29 cellular contexts compared by ENCODE assay signal in genomic region chr12:48036818-48037217, GRCh38. TPM values are rescaled to one million over a fixed set of nuclear protein-coding genes. Genes with fewer than 3 reads are reported as not detected.
DNase-seq lines count a peak whose midpoint lies in the region; ATAC-seq and TF ChIP-seq lines count a peak whose summit lies in the region.
"Had no signal": no experiment of that assay in that cellular context is flagged by ENCODE, and none has a peak within 500 bp of the region (broad histone marks: within the 10 kb centered on the region; RNA-seq: fewer than 3 reads in every experiment).

No MANE protein-coding gene starts in this region.

- no peak for DNase-seq in cardiac muscle cell (ENCODE audit: low read depth in 1 of 2, low spot score in 1 of 2)
- DNase-seq in Right ventricle myocardium superior: no peak
- no peak for DNase-seq in mesothelial cell of epicardium (ENCODE audit: low spot score in 2 of 2, unreplicated experiment in 2 of 2)
- no peak for DNase-seq in type B pancreatic cell (ENCODE audit: extremely low spot score, unreplicated experiment)
- no peak for DNase-seq in NAMALWA (ENCODE audit: low spot score)
- DNase-seq: activated B cell treated with CpG ODN at 0.5 μM for 24 hours; activated naive CD4-positive, alpha-beta T cell treated with anti-CD3 and anti-CD28 coated beads, Interleukin-2, amount 10 ng/mL, durations not matched to agents 7 days and 5 days; DMS79 treated with DMSO at 0.1 percent for 48 hours; effector CD8-positive, alpha-beta T cell; erythroblast; heart left ventricle; HFFc6; left cardiac atrium; naive B cell; NCI-H1092 treated with DMSO at 0.1 percent for 48 hours; NCI-H1930; NCI-H526; PC-9; stimulated activated CD4-positive, alpha-beta T cell treated with anti-CD3 and anti-CD28 coated beads, Interleukin-2, amount 100 ng/mL, for 24 hours had no signal

- H3K27ac Mint-ChIP-seq in mesothelial cell of epicardium (peak overlapping the region; percentile 91), type B pancreatic cell (peak overlapping the region; percentile 81)
- H3K27ac Mint-ChIP-seq: activated B cell treated with CpG ODN at 0.5 μM for 24 hours; activated naive CD4-positive, alpha-beta T cell treated with anti-CD3 and anti-CD28 coated beads, Interleukin-2, amount 10 ng/mL, durations not matched to agents 7 days and 5 days; activated T-helper 1 cell treated with anti-CD3 and anti-CD28 coated beads, Interleukin-12 subunit alpha, Interleukin-12 subunit beta, Interleukin-2, Interleukin-4 antibody, amounts not matched to agents 30 ng/mL and 10 ng/mL and 1 ng/mL, durations not matched to agents 14 hours and 24 hours and 36 hours; HFFc6 had no signal

- H3K9me3 ChIP-seq in cardiac muscle cell (ENCODE audit: low read depth) (no peaks in the 10 kb centered on the region), ectodermal cell (ENCODE audit: control insufficient read depth, low read length) (no peaks in the 10 kb centered on the region)
- H3K9me3 ChIP-seq: heart left ventricle, ovary had no signal

- no peaks in the 10 kb centered on the region for H3K27me3 Mint-ChIP-seq in mesothelial cell of epicardium (ENCODE audit: low read depth)
- no peaks in the 10 kb centered on the region for H3K27me3 Mint-ChIP-seq in type B pancreatic cell
- H3K27me3 Mint-ChIP-seq: activated B cell treated with CpG ODN at 0.5 μM for 24 hours, naive B cell had no signal

- peak overlapping the region; percentile 98 for H3K27ac ChIP-seq in cardiac muscle cell
- H3K27ac ChIP-seq in ectodermal cell (ENCODE audit: insufficient read depth, low read depth, low read length, poor library complexity, severe bottlenecking): peak overlapping the region; percentile 31
- H3K27ac ChIP-seq: 22Rv1, brain microvascular endothelial cell, C4-2B, heart left ventricle, ovary, PC-9 had no signal

- no peak for TF ChIP-seq CTCF in cardiac muscle cell (IDR thresholded peaks at IDR 0.05; ENCODE audit: low read depth, low read length)
- TF ChIP-seq CTCF in mesothelial cell of epicardium (IDR thresholded peaks at IDR 0.05; ENCODE audit: unreplicated experiment): no peak
- TF ChIP-seq CTCF in type B pancreatic cell (conservative IDR thresholded peaks at IDR 0.05): no peak

- peaks cover 17% of the 10 kb centered on the region for H3K4me1 Mint-ChIP-seq in mesothelial cell of epicardium
- peaks cover 26% of the 10 kb centered on the region for H3K4me1 Mint-ChIP-seq in type B pancreatic cell (ENCODE audit: unreplicated experiment)

- H3K9me3 Mint-ChIP-seq in mesothelial cell of epicardium: no peaks in the 10 kb centered on the region
- peaks cover 7% of the 10 kb centered on the region for H3K9me3 Mint-ChIP-seq in type B pancreatic cell
- H3K9me3 Mint-ChIP-seq: activated B cell treated with CpG ODN at 0.5 μM for 24 hours; activated naive CD4-positive, alpha-beta T cell treated with anti-CD3 and anti-CD28 coated beads, Interleukin-2, amount 10 ng/mL, durations not matched to agents 7 days and 5 days; activated T-helper 1 cell treated with anti-CD3 and anti-CD28 coated beads, Interleukin-12 subunit alpha, Interleukin-12 subunit beta, Interleukin-2, Interleukin-4 antibody, amounts not matched to agents 30 ng/mL and 10 ng/mL and 1 ng/mL, durations not matched to agents 14 hours and 24 hours and 36 hours; HFFc6; naive B cell had no signal

- WGBS in ectodermal cell, 2 experiments: 88% methylated on average over 4 of the region's 4 CpGs

- H3K4me3 Mint-ChIP-seq in mesothelial cell of epicardium (no peak overlapping the region), type B pancreatic cell (peak overlapping the region; percentile 53)
- H3K4me3 Mint-ChIP-seq: activated B cell treated with CpG ODN at 0.5 μM for 24 hours; activated naive CD4-positive, alpha-beta T cell treated with anti-CD3 and anti-CD28 coated beads, Interleukin-2, amount 10 ng/mL, durations not matched to agents 7 days and 5 days; activated T-helper 1 cell treated with anti-CD3 and anti-CD28 coated beads, Interleukin-12 subunit alpha, Interleukin-12 subunit beta, Interleukin-2, Interleukin-4 antibody, amounts not matched to agents 30 ng/mL and 10 ng/mL and 1 ng/mL, durations not matched to agents 14 hours and 24 hours and 36 hours had no signal

- H3K36me3 ChIP-seq in cardiac muscle cell: no peaks in the 10 kb centered on the region
- H3K36me3 ChIP-seq in ectodermal cell (ENCODE audit: control insufficient read depth, insufficient read depth, low read length): no peaks in the 10 kb centered on the region
- H3K36me3 ChIP-seq: brain microvascular endothelial cell, heart left ventricle, ovary had no signal

- no peaks in the 10 kb centered on the region for H3K36me3 Mint-ChIP-seq in mesothelial cell of epicardium
- H3K36me3 Mint-ChIP-seq in type B pancreatic cell: no peaks in the 10 kb centered on the region
- H3K36me3 Mint-ChIP-seq: activated naive CD4-positive, alpha-beta T cell treated with anti-CD3 and anti-CD28 coated beads, Interleukin-2, amount 10 ng/mL, durations not matched to agents 7 days and 5 days; naive B cell had no signal

- H3K4me3 ChIP-seq in cardiac muscle cell (no peak overlapping the region), ectodermal cell (ENCODE audit: insufficient read depth, low read depth, low read length) (no peak overlapping the region)
- H3K4me3 ChIP-seq: heart left ventricle, ovary, PC-9 had no signal

- H3K4me1 ChIP-seq in cardiac muscle cell (ENCODE audit: low read depth) (peaks cover 23% of the 10 kb centered on the region), ectodermal cell (ENCODE audit: control insufficient read depth, insufficient read depth, low read length) (peaks cover 25% of the 10 kb centered on the region)

- ATAC-seq in Right ventricle myocardium superior (ENCODE audit: poor library complexity) (no peak), esophagus mucosa (no peak), GM21447 (IDR thresholded peaks at IDR 0.05; ENCODE audit: unreplicated experiment) (no peak)
- ATAC-seq: heart left ventricle, Right ventricle myocardium inferior had no signal

- intact Hi-C loops in Right ventricle myocardium superior (cut with DNase I): no loop called here

- H3K27me3 ChIP-seq in cardiac muscle cell (no peaks in the 10 kb centered on the region), ectodermal cell (ENCODE audit: control insufficient read depth, insufficient read depth, low read length, poor library complexity, severe bottlenecking) (peaks cover 4% of the 10 kb centered on the region)
- H3K27me3 ChIP-seq: brain microvascular endothelial cell, ovary had no signal

RNA-seq across cellular contexts. Expression of gene COL2A1, which starts 32.5 kb away (rescaled TPM):
- total RNA-seq in cardiac muscle cell (469 and 596 TPM in 2 replicates), Right ventricle myocardium superior (not detected), mesothelial cell of epicardium (70.9 to 86.4 TPM (median 80.6 TPM) in 3 replicates), type B pancreatic cell (ENCODE audit: low replicate concordance) (195 and 227 TPM in 2 replicates), esophagus mucosa (not detected)
- polyA plus RNA-seq in cardiac muscle cell: 261 and 278 TPM in 2 replicates
- polyA plus RNA-seq in ectodermal cell (2013, experiment 1 of 4): 261 TPM
- 239 TPM for polyA plus RNA-seq in ectodermal cell (2013, experiment 2 of 4)
- polyA plus RNA-seq in ectodermal cell (2013, experiment 3 of 4): 164 TPM
- polyA plus RNA-seq in ectodermal cell (2013, experiment 4 of 4): 184 TPM
- total RNA-seq: activated B cell treated with CpG ODN at 0.5 μM for 24 hours, HFFc6, left cardiac atrium, PC-9, Right ventricle myocardium inferior had no signal
- polyA plus RNA-seq: urinary bladder had no signal

Comparison
In these comparisons a context has a peak if more than half of its experiments do, and no peak if none do; other contexts are left out.
1. RNA of gene COL2A1, which starts 32.5 kb away (total RNA-seq): 469 to 596 TPM in cardiac muscle cell, 195 to 227 TPM in type B pancreatic cell and 70.9 to 86.4 TPM in mesothelial cell of epicardium; not detected in Right ventricle myocardium superior (single experiment) and not detected in esophagus mucosa (single experiment); every median in the first group is over 10 times any median in the second.